Comparison of ENCODE assay signal across 1 cellular context in the genomic region with DNA sequence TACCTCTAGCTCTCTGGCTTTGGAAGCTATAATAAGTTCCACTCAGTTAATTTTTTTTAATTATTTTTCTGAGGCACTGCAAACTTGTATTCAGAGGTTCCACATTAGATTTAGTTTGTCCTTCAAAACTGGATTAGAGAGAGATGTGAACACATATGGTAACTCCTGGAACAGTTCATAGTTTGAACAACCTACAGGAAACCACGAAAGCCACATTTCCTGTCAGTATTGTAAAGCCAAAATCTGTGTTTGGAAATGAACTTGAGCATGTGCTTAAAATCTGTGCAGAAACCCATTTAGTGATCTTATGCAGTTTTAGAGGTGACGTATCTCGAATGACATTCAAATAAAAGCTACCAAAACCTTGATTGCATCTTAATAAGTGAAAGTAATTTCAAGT.
TF ChIP-seq lines count a peak whose summit lies in the region.

No MANE protein-coding gene starts in this region.

TF ChIP-seq in GM23338, 12 proteins besides CTCF, POLR2A, EP300 and RAD21:
- TF ChIP-seq EZH2 (IDR thresholded peaks at IDR 0.05; ENCODE audit: low read depth, unreplicated experiment) (no peak), ZNF331 (CRISPR knock-in tag; IDR thresholded peaks at IDR 0.05; ENCODE audit: low read depth) (no peak), CREB1 (CRISPR knock-in tag; IDR thresholded peaks at IDR 0.05; ENCODE audit: low read depth) (no peak), STAT1 (IDR thresholded peaks at IDR 0.05; ENCODE audit: unreplicated experiment) (no peak), NANOG (IDR thresholded peaks at IDR 0.05; ENCODE audit: borderline replicate concordance) (no peak), ZNF114 (CRISPR knock-in tag; IDR thresholded peaks at IDR 0.05) (no peak), EZH2phosphoT487 (IDR thresholded peaks at IDR 0.05; ENCODE audit: unreplicated experiment) (no peak)
- TF ChIP-seq, protein P1, sequence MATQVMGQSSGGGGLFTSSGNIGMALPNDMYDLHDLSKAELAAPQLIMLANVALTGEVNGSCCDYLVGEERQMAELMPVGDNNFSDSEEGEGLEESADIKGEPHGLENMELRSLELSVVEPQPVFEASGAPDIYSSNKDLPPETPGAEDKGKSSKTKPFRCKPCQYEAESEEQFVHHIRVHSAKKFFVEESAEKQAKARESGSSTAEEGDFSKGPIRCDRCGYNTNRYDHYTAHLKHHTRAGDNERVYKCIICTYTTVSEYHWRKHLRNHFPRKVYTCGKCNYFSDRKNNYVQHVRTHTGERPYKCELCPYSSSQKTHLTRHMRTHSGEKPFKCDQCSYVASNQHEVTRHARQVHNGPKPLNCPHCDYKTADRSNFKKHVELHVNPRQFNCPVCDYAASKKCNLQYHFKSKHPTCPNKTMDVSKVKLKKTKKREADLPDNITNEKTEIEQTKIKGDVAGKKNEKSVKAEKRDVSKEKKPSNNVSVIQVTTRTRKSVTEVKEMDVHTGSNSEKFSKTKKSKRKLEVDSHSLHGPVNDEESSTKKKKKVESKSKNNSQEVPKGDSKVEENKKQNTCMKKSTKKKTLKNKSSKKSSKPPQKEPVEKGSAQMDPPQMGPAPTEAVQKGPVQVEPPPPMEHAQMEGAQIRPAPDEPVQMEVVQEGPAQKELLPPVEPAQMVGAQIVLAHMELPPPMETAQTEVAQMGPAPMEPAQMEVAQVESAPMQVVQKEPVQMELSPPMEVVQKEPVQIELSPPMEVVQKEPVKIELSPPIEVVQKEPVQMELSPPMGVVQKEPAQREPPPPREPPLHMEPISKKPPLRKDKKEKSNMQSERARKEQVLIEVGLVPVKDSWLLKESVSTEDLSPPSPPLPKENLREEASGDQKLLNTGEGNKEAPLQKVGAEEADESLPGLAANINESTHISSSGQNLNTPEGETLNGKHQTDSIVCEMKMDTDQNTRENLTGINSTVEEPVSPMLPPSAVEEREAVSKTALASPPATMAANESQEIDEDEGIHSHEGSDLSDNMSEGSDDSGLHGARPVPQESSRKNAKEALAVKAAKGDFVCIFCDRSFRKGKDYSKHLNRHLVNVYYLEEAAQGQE (IDR thresholded peaks at IDR 0.05; ENCODE audit: unreplicated experiment), result no peak
- TF ChIP-seq, protein P2, sequence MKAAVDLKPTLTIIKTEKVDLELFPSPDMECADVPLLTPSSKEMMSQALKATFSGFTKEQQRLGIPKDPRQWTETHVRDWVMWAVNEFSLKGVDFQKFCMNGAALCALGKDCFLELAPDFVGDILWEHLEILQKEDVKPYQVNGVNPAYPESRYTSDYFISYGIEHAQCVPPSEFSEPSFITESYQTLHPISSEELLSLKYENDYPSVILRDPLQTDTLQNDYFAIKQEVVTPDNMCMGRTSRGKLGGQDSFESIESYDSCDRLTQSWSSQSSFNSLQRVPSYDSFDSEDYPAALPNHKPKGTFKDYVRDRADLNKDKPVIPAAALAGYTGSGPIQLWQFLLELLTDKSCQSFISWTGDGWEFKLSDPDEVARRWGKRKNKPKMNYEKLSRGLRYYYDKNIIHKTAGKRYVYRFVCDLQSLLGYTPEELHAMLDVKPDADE (IDR thresholded peaks at IDR 0.05), result no peak
